In the genomic region with DNA sequence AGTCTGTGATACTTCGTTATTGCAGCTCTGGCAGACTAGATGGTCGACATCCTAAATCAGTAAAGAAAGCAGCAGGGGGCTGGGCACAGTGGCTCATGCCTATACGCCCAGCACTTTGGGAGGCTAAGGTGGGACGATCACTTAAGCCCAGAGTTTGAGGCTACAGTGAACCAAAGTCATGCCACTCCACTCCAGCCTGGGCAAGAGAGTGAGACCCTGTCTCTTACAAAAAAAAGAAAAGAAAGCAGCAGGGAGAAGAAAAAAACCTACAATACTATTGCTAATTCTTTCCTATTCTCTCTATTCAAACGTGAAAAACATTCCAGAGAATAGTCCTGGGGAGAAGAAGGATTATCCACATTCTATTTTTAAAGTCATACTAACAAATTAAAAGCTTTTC, we compare ENCODE assay signal across 21 cellular contexts.
A peak's percentile ranks its signal among the peaks of the same experiment; 100 is the strongest.
DNase-seq lines count a peak whose midpoint lies in the region; ATAC-seq and TF ChIP-seq lines count a peak whose summit lies in the region.
"Had no signal": no experiment of that assay in that cellular context is flagged by ENCODE, and none has a peak within 500 bp of the region (broad histone marks: within the 10 kb centered on the region; RNA-seq: fewer than 3 reads in every experiment).

No MANE protein-coding gene starts in this region.

- intact Hi-C loops in natural killer cell (cut with micrococcal nuclease): no loop called here

- no peak overlapping the region for H3K4me3 Mint-ChIP-seq in natural killer cell
- H3K4me3 Mint-ChIP-seq in natural killer cell treated with Interleukin-12 subunit alpha and Interleukin-12 subunit beta and Interleukin-15 and Interleukin-18, amount 100 ng/mL, for 72 hours: no peak overlapping the region
- no peak overlapping the region for H3K4me3 Mint-ChIP-seq in activated T-helper 17 cell treated with anti-CD3 and anti-CD28 coated beads, Interleukin-2, amount 50 U/mL, for 72 hours
- H3K4me3 Mint-ChIP-seq: CD4-positive, alpha-beta T cell; H9 had no signal

- peak overlapping the region; percentile 11 for H2BK120ac ChIP-seq in trophoblast cell (ENCODE audit: insufficient read depth, low read length, poor library complexity)

- peak overlapping the region; percentile 56 for H3K18ac ChIP-seq in trophoblast cell (ENCODE audit: low read length)

- H3K27me3 Mint-ChIP-seq in natural killer cell (ENCODE audit: low read depth in 2 of 2): no peaks in the 10 kb centered on the region
- no peaks in the 10 kb centered on the region for H3K27me3 Mint-ChIP-seq in natural killer cell treated with Interleukin-12 subunit alpha and Interleukin-12 subunit beta and Interleukin-15 and Interleukin-18, amount 100 ng/mL, for 72 hours
- H3K27me3 Mint-ChIP-seq in activated T-helper 17 cell treated with anti-CD3 and anti-CD28 coated beads, Interleukin-2, amount 50 U/mL, for 72 hours: no peaks in the 10 kb centered on the region
- H3K27me3 Mint-ChIP-seq: CD4-positive, alpha-beta T cell had no signal

- H3K4me3 ChIP-seq in trophoblast cell (ENCODE audit: low read depth, low read length) (no peak overlapping the region), MM.1S (ENCODE audit: low read length) (no peak overlapping the region)
- H3K4me3 ChIP-seq: BLaER1, GM23248, SK-N-MC had no signal

- H3K14ac ChIP-seq in trophoblast cell (ENCODE audit: low read length): no peak overlapping the region

- no peak overlapping the region for H2AK5ac ChIP-seq in trophoblast cell (ENCODE audit: low read length)

- no peak overlapping the region for H2AFZ ChIP-seq in trophoblast cell (ENCODE audit: insufficient read depth, low read length, poor library complexity)
- no peak overlapping the region for H2AFZ ChIP-seq in MM.1S (ENCODE audit: low read length)
- H2AFZ ChIP-seq: GM23248 had no signal

- H2BK12ac ChIP-seq in trophoblast cell (ENCODE audit: low read length): peak overlapping the region; percentile 4

- no peak overlapping the region for H2BK5ac ChIP-seq in trophoblast cell (ENCODE audit: low read depth, low read length, poor library complexity)

- H3K27ac ChIP-seq in trophoblast cell (ENCODE audit: low read depth, low read length) (no peak overlapping the region), MM.1S (ENCODE audit: low read length) (no peak overlapping the region)
- H3K27ac ChIP-seq: BLaER1, GM23248, SK-N-MC had no signal

- ATAC-seq in natural killer cell: no peak
- no peak for ATAC-seq in natural killer cell treated with Interleukin-12 subunit alpha and Interleukin-12 subunit beta and Interleukin-15 and Interleukin-18, amount 100 ng/mL, for 72 hours
- no peak for ATAC-seq in activated T-helper 17 cell treated with anti-CD3 and anti-CD28 coated beads, Interleukin-2, amount 50 U/mL, for 72 hours (replicated peaks)

- H3K27me3 ChIP-seq in trophoblast cell (ENCODE audit: insufficient read depth, low read length) (no peaks in the 10 kb centered on the region), MM.1S (replicated peaks; ENCODE audit: insufficient read depth, low read length) (no peaks in the 10 kb centered on the region)
- H3K27me3 ChIP-seq: BLaER1 had no signal

- H3K4me1 ChIP-seq in trophoblast cell (ENCODE audit: control insufficient read depth in 1 of 2, insufficient read depth in 2 of 2, low read length in 2 of 2): peaks cover 10 to 13% of the 10 kb centered on the region in 2 experiments
- no peaks in the 10 kb centered on the region for H3K4me1 ChIP-seq in MM.1S (ENCODE audit: low read length)
- H3K4me1 ChIP-seq: BLaER1 had no signal

- H3K4ac ChIP-seq in trophoblast cell (ENCODE audit: low read depth, low read length): no peak overlapping the region

- no peak overlapping the region for H3K23ac ChIP-seq in trophoblast cell (ENCODE audit: low read length)

- no CpG with 5 or more reads among the region's 5 CpGs for WGBS in trophoblast cell (ENCODE audit: extremely low coverage, insufficient coverage, insufficient read length)

- no peak overlapping the region for H4K12ac ChIP-seq in trophoblast cell (ENCODE audit: low read depth, low read length)

- peaks cover 17% of the 10 kb centered on the region for H3K36me3 Mint-ChIP-seq in natural killer cell
- peaks cover 23% of the 10 kb centered on the region for H3K36me3 Mint-ChIP-seq in natural killer cell treated with Interleukin-12 subunit alpha and Interleukin-12 subunit beta and Interleukin-15 and Interleukin-18, amount 100 ng/mL, for 72 hours
- H3K36me3 Mint-ChIP-seq in activated T-helper 17 cell treated with anti-CD3 and anti-CD28 coated beads, Interleukin-2, amount 50 U/mL, for 72 hours (ENCODE audit: low read depth): peaks cover 85% of the 10 kb centered on the region

- H4K20me1 ChIP-seq in MM.1S (ENCODE audit: insufficient read depth, low read length): no peaks in the 10 kb centered on the region
- H4K20me1 ChIP-seq: BLaER1 had no signal

- H3K9me2 ChIP-seq in MM.1S (replicated peaks; ENCODE audit: insufficient read depth, low read length): no peaks in the 10 kb centered on the region

- H3K9ac ChIP-seq in trophoblast cell (ENCODE audit: low read length): no peak overlapping the region
- no peak overlapping the region for H3K9ac ChIP-seq in MM.1S (ENCODE audit: low read length)
- H3K9ac ChIP-seq: BLaER1, GM23248 had no signal

- no peak for TF ChIP-seq CTCF in natural killer cell (IDR thresholded peaks at IDR 0.05)
- TF ChIP-seq CTCF in MM.1S (IDR thresholded peaks at IDR 0.05; ENCODE audit: low read length): no peak

- H3K36me3 ChIP-seq in trophoblast cell (ENCODE audit: control insufficient read depth in 1 of 2, insufficient read depth in 2 of 2, low read length in 2 of 2): peaks cover 3 to 4% of the 10 kb centered on the region in 2 experiments
- no peaks in the 10 kb centered on the region for H3K36me3 ChIP-seq in MM.1S (replicated peaks; ENCODE audit: insufficient read depth, low read length)

- H3K79me1 ChIP-seq in trophoblast cell (ENCODE audit: low read length): peaks cover 12% of the 10 kb centered on the region

- no peak overlapping the region for H4K91ac ChIP-seq in trophoblast cell (ENCODE audit: low read depth, low read length)

- H3K4me1 Mint-ChIP-seq in natural killer cell: peaks cover 28 to 30% of the 10 kb centered on the region in 2 donors
- H3K4me1 Mint-ChIP-seq in natural killer cell treated with Interleukin-12 subunit alpha and Interleukin-12 subunit beta and Interleukin-15 and Interleukin-18, amount 100 ng/mL, for 72 hours (ENCODE audit: low read depth in 2 of 2): peaks cover 30 to 36% of the 10 kb centered on the region in 2 donors
- no peaks in the 10 kb centered on the region for H3K4me1 Mint-ChIP-seq in activated T-helper 17 cell treated with anti-CD3 and anti-CD28 coated beads, Interleukin-2, amount 50 U/mL, for 72 hours

- H3K79me2 ChIP-seq in trophoblast cell (ENCODE audit: control insufficient read depth, insufficient read depth, low read length, poor library complexity): no peaks in the 10 kb centered on the region
- no peaks in the 10 kb centered on the region for H3K79me2 ChIP-seq in MM.1S (ENCODE audit: low read length)

- H3K4me2 ChIP-seq in trophoblast cell (ENCODE audit: low read length): no peak overlapping the region
- no peak overlapping the region for H3K4me2 ChIP-seq in MM.1S (ENCODE audit: low read depth, low read length)
- H3K4me2 ChIP-seq: BLaER1 had no signal

- no peaks in the 10 kb centered on the region for H3K9me3 Mint-ChIP-seq in natural killer cell
- H3K9me3 Mint-ChIP-seq in natural killer cell treated with Interleukin-12 subunit alpha and Interleukin-12 subunit beta and Interleukin-15 and Interleukin-18, amount 100 ng/mL, for 72 hours: no peaks in the 10 kb centered on the region
- H3K9me3 Mint-ChIP-seq in activated T-helper 17 cell treated with anti-CD3 and anti-CD28 coated beads, Interleukin-2, amount 50 U/mL, for 72 hours: no peaks in the 10 kb centered on the region
- H3K9me3 Mint-ChIP-seq: CD4-positive, alpha-beta T cell; H9 had no signal

- H3K9me3 ChIP-seq in trophoblast cell (ENCODE audit: insufficient read depth, low read depth, low read length) (no peaks in the 10 kb centered on the region), MM.1S (replicated peaks; ENCODE audit: insufficient read depth, low read length) (no peaks in the 10 kb centered on the region)
- H3K9me3 ChIP-seq: BLaER1 had no signal

- peak overlapping the region; percentile 21 to 52 for H3K27ac Mint-ChIP-seq in natural killer cell
- H3K27ac Mint-ChIP-seq in natural killer cell treated with Interleukin-12 subunit alpha and Interleukin-12 subunit beta and Interleukin-15 and Interleukin-18, amount 100 ng/mL, for 72 hours: no peak overlapping the region
- H3K27ac Mint-ChIP-seq in activated T-helper 17 cell treated with anti-CD3 and anti-CD28 coated beads, Interleukin-2, amount 50 U/mL, for 72 hours: peak overlapping the region; percentile 11
- H3K27ac Mint-ChIP-seq: CD4-positive, alpha-beta T cell had no signal

- DNase-seq in natural killer cell (no peak), trophoblast cell (no peak), MM.1S (no peak), NCI-H526 treated with DMSO at 0.1 percent for 48 hours (lab: John Stamatoyannopoulos, UW) (no peak), NCI-H1417 (lab: John Stamatoyannopoulos, UW) (no peak)
- no peak for DNase-seq in natural killer cell treated with Interleukin-12 subunit alpha and Interleukin-12 subunit beta and Interleukin-15 and Interleukin-18, amount 100 ng/mL, for 72 hours (ENCODE audit: low spot score)
- DNase-seq: CD4-positive, alpha-beta T cell; DMS53; GM23248; H9; NCI-H1092; NCI-H1436; NCI-H187 treated with DMSO at 0.1 percent for 48 hours; NCI-H2171 treated with DMSO at 0.1 percent for 48 hours; NCI-H345; NCI-H510A treated with DMSO at 0.1 percent for 48 hours; NCI-H774; SIG-M5 had no signal

- H4K8ac ChIP-seq in trophoblast cell (ENCODE audit: low read depth, low read length): no peak overlapping the region

- no peaks in the 10 kb centered on the region for H3F3A ChIP-seq in MM.1S (ENCODE audit: insufficient read depth, low read length)

Comparison
In these comparisons a context has a peak if more than half of its experiments do, and no peak if none do; other contexts are left out.
1. H3K27ac Mint-ChIP-seq: peak in natural killer cell (2 of 2) and activated T-helper 17 cell treated with anti-CD3 and anti-CD28 coated beads, Interleukin-2, amount 50 U/mL, for 72 hours (single experiment); none in natural killer cell treated with Interleukin-12 subunit alpha and Interleukin-12 subunit beta and Interleukin-15 and Interleukin-18, amount 100 ng/mL, for 72 hours (0 of 2).